ENCODE assay signal across 8 cellular contexts in genomic region chr3:108088697-108089096, GRCh38. TPM values are rescaled to one million over a fixed set of nuclear protein-coding genes. Genes with fewer than 3 reads are reported as not detected.
DNase-seq lines count a peak whose midpoint lies in the region; ATAC-seq and TF ChIP-seq lines count a peak whose summit lies in the region.

No MANE protein-coding gene starts in this region.

- WGBS in stomach, 5 donors, result 3 to 18% (median 9%) methylated on average over 2 of the region's 2 CpGs

- peak in 1 of 3 donors; percentile 82 for DNase-seq in CD4-positive, CD25-positive, alpha-beta regulatory T cell
- peak; percentile 70 for DNase-seq in T-helper 2 cell treated with Interferon-gamma antibody and Interleukin-4, amounts not matched to agents 5 μg/mL and 100 μg/mL, for 36 hours (ENCODE audit: low spot score)
- peak; percentile 34 for DNase-seq in fibroblast of the aortic adventitia (ENCODE audit: low read depth)
- no peak for DNase-seq in stomach
- DNase-seq in Ammon's horn (ENCODE audit: low spot score), result no peak
- DNase-seq in HK-2 (ENCODE audit: unreplicated experiment), result no peak

- TF ChIP-seq CTCF in fibroblast of the aortic adventitia (IDR thresholded peaks at IDR 0.05; ENCODE audit: insufficient read depth, low read length), result no peak
- TF ChIP-seq CTCF in stomach (IDR thresholded peaks at IDR 0.05), result no peak

- H3K9me3 Mint-ChIP-seq in CD4-positive, CD25-positive, alpha-beta regulatory T cell, result peaks cover 0 to 2% (median 0%) of the 10 kb centered on the region in 7 donors
- H3K9me3 Mint-ChIP-seq in T-helper 2 cell treated with Interferon-gamma antibody and Interleukin-4, amounts not matched to agents 5 μg/mL and 100 μg/mL, for 36 hours, result peaks cover 3% of the 10 kb centered on the region

- intact Hi-C loops in stomach (cut with DNase I; ENCODE audit: low total_unique reads), result no loop called here

- peaks cover 5% of the 10 kb centered on the region for H3K36me3 Mint-ChIP-seq in CD4-positive, CD25-positive, alpha-beta regulatory T cell
- H3K36me3 Mint-ChIP-seq in T-helper 2 cell treated with Interferon-gamma antibody and Interleukin-4, amounts not matched to agents 5 μg/mL and 100 μg/mL, for 36 hours (ENCODE audit: low read depth), result peaks cover 20% of the 10 kb centered on the region

- H3K4me3 Mint-ChIP-seq in CD4-positive, CD25-positive, alpha-beta regulatory T cell, result peak overlapping the region in 1 of 4 donors; percentile 94
- peak overlapping the region; percentile 98 for H3K4me3 Mint-ChIP-seq in T-helper 2 cell treated with Interferon-gamma antibody and Interleukin-4, amounts not matched to agents 5 μg/mL and 100 μg/mL, for 36 hours

- TF ChIP-seq POLR2A in stomach (IDR thresholded peaks at IDR 0.05), result no peak

- H3K4me3 ChIP-seq in CD4-positive, CD25-positive, alpha-beta regulatory T cell (ENCODE audit: low read depth, low read length), result peak overlapping the region; percentile 92
- H3K4me3 ChIP-seq in fibroblast of the aortic adventitia (ENCODE audit: low read depth, low read length) (peak overlapping the region; percentile 86), stomach (peak overlapping the region in 3 of 4 donors; percentile 81 to 97 (median 91))

- H3K27ac Mint-ChIP-seq in CD4-positive, CD25-positive, alpha-beta regulatory T cell, result peak overlapping the region; percentile 34 to 81 (median 79)
- peak overlapping the region; percentile 52 for H3K27ac Mint-ChIP-seq in T-helper 2 cell treated with Interferon-gamma antibody and Interleukin-4, amounts not matched to agents 5 μg/mL and 100 μg/mL, for 36 hours

- no peak for ATAC-seq in CD4-positive, CD25-positive, alpha-beta regulatory T cell (ENCODE audit: low read depth in 2 of 2)
- peak; percentile 32 for ATAC-seq in GM18909 (IDR thresholded peaks at IDR 0.05; ENCODE audit: poor library complexity, unreplicated experiment)
- peak; percentile 45 for ATAC-seq in HG03439 (IDR thresholded peaks at IDR 0.05; ENCODE audit: unreplicated experiment)

- peaks cover 5% of the 10 kb centered on the region for H3K27me3 Mint-ChIP-seq in CD4-positive, CD25-positive, alpha-beta regulatory T cell
- no peaks in the 10 kb centered on the region for H3K27me3 Mint-ChIP-seq in T-helper 2 cell treated with Interferon-gamma antibody and Interleukin-4, amounts not matched to agents 5 μg/mL and 100 μg/mL, for 36 hours (ENCODE audit: low read depth)

- no peak for TF ChIP-seq EP300 in stomach (IDR thresholded peaks at IDR 0.05)

- no peaks in the 10 kb centered on the region for H3K9me3 ChIP-seq in CD4-positive, CD25-positive, alpha-beta regulatory T cell (ENCODE audit: control insufficient read depth in 2 of 2, low read length in 2 of 2)
- no peaks in the 10 kb centered on the region for H3K9me3 ChIP-seq in stomach

- peaks cover 11% of the 10 kb centered on the region for H3K36me3 ChIP-seq in CD4-positive, CD25-positive, alpha-beta regulatory T cell (ENCODE audit: control insufficient read depth, insufficient read depth, low read length)
- no peaks in the 10 kb centered on the region for H3K36me3 ChIP-seq in stomach

- peaks cover 82% of the 10 kb centered on the region for H3K4me1 ChIP-seq in CD4-positive, CD25-positive, alpha-beta regulatory T cell (ENCODE audit: control insufficient read depth, insufficient read depth, low read length, poor library complexity, severe bottlenecking)
- H3K4me1 ChIP-seq in stomach, result peaks cover 8 to 59% (median 37%) of the 10 kb centered on the region in 4 donors

- H3K4me1 Mint-ChIP-seq in CD4-positive, CD25-positive, alpha-beta regulatory T cell, result peaks cover 17 to 28% (median 24%) of the 10 kb centered on the region in 4 donors
- H3K4me1 Mint-ChIP-seq in T-helper 2 cell treated with Interferon-gamma antibody and Interleukin-4, amounts not matched to agents 5 μg/mL and 100 μg/mL, for 36 hours (ENCODE audit: low read depth), result peaks cover 33% of the 10 kb centered on the region

- H3K27me3 ChIP-seq in CD4-positive, CD25-positive, alpha-beta regulatory T cell (ENCODE audit: control insufficient read depth, insufficient read depth, low read length), result no peaks in the 10 kb centered on the region
- H3K27me3 ChIP-seq in stomach, result no peaks in the 10 kb centered on the region

- H3K27ac ChIP-seq in CD4-positive, CD25-positive, alpha-beta regulatory T cell (ENCODE audit: insufficient read depth, low read length, poor library complexity, severe bottlenecking), result peak overlapping the region; percentile 94
- peak overlapping the region in 4 of 5 donors; percentile 23 to 96 (median 76) for H3K27ac ChIP-seq in stomach

RNA-seq across cellular contexts. Expression of gene CD47, which starts 2.1 kb away (rescaled TPM):
- total RNA-seq in CD4-positive, CD25-positive, alpha-beta regulatory T cell, result 209 TPM
- polyA plus RNA-seq in CD4-positive, CD25-positive, alpha-beta regulatory T cell, result 100 to 1,000 TPM; 327 to 424 (median 362) TPM
- total RNA-seq in fibroblast of the aortic adventitia (ENCODE audit: low replicate concordance) (113 and 191 TPM in 2 replicates), stomach (100 to 1,000 TPM in 3 of 5 donors, 10 to 100 TPM in 2; 15.9 to 154 (median 101) TPM)
- polyA plus RNA-seq in stomach, result 10 to 100 TPM; 35.9 to 92.6 (median 67.2) TPM

Comparison
In these comparisons a context has a peak if more than half of its experiments do, and no peak if none do; other contexts are left out.
1. ATAC-seq: peak in GM18909 (single experiment) and HG03439 (single experiment); none in CD4-positive, CD25-positive, alpha-beta regulatory T cell (0 of 2).
2. DNase-seq: peak in T-helper 2 cell treated with Interferon-gamma antibody and Interleukin-4, amounts not matched to agents 5 μg/mL and 100 μg/mL, for 36 hours (single experiment) and fibroblast of the aortic adventitia (single experiment); none in stomach (single experiment), Ammon's horn (single experiment) and HK-2 (single experiment).
3. Peak in every context shown above with its lines, with median percentiles within 50 percentile points of each other: H3K4me3 ChIP-seq.